In the genomic region with DNA sequence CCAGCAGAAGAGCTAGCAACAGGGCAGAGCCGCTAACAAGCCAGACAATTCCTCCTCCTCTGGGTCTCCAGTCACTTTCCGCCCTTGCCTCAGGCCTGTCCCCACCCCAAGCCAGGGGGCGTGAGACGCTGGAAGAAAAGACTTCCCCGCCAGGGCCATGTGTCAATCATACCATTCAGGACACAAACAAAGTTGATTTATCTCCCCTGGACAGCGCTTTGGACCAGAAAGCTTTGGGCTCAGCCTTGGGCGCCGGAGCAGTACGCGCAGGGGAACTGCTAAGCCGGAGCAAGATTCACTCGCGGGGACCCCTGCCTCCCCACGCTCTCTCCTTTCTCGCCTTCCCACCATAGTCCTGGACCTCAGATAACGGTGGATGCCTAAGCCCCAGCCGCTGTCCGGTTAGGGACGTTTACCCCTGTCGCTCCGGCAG, we compare ENCODE assay signal across 8 cellular contexts. TPM values are rescaled to one million over a fixed set of nuclear protein-coding genes. Genes with fewer than 3 reads are reported as not detected.
A peak's percentile ranks its signal among the peaks of the same experiment; 100 is the strongest.
DNase-seq lines count a peak whose midpoint lies in the region; ATAC-seq and TF ChIP-seq lines count a peak whose summit lies in the region.

No MANE protein-coding gene starts in this region.

- peaks cover 30% of the 10 kb centered on the region for H3K9me3 Mint-ChIP-seq in nephron progenitor cell

- H2AFZ ChIP-seq in fibroblast of lung (ENCODE audit: low read length), result peak overlapping the region; percentile 34

- peaks cover 5% of the 10 kb centered on the region for H3K27me3 ChIP-seq in Panc1 (ENCODE audit: control insufficient read depth, insufficient read depth, low read length)
- no peaks in the 10 kb centered on the region for H3K27me3 ChIP-seq in fibroblast of lung (ENCODE audit: control insufficient read depth, insufficient read depth, low read length)

- H3K27me3 Mint-ChIP-seq in nephron progenitor cell (ENCODE audit: low read depth, poor library complexity), result peaks cover 30% of the 10 kb centered on the region

- H3K4me2 ChIP-seq in fibroblast of lung (ENCODE audit: extremely low read depth, insufficient read depth, low read length), result peak overlapping the region; percentile 39

- no peak overlapping the region for H3K9ac ChIP-seq in fibroblast of lung (ENCODE audit: insufficient read depth, low read length)

- intact Hi-C loops in Panc1 (cut with micrococcal nuclease; ENCODE audit: unreplicated experiment), result no loop called here

- H3K4me3 Mint-ChIP-seq in nephron progenitor cell, result peak overlapping the region; percentile 80

- H3K36me3 Mint-ChIP-seq in nephron progenitor cell (ENCODE audit: low read depth), result peaks cover 16% of the 10 kb centered on the region

- no TSS peak for BruUV-seq in Panc1 (replicated peaks; lab: Mats Ljungman, UMichigan)

- peak; percentile 36 for DNase-seq in AG20443 (ENCODE audit: low spot score)
- no peak for DNase-seq in Panc1 (ENCODE audit: low read depth, low spot score)
- peak in 1 of 2 donors; percentile 6 for DNase-seq in fibroblast of lung (ENCODE audit: low read depth in 2 of 2)
- peak; percentile 33 for DNase-seq in nephron progenitor cell
- no peak for DNase-seq in DMS 273 (lab: John Stamatoyannopoulos, UW; ENCODE audit: unreplicated experiment)
- DNase-seq in OCI-M1 (lab: John Stamatoyannopoulos, UW), result no peak
- no peak for DNase-seq in kidney tubule cell (ENCODE audit: low spot score)
- DNase-seq in GM19238 (ENCODE audit: insufficient read length, low spot score), result no peak

- H3K9me3 ChIP-seq in Panc1 (ENCODE audit: control insufficient read depth, insufficient read depth, low read depth, low read length) (no peaks in the 10 kb centered on the region), fibroblast of lung (ENCODE audit: control insufficient read depth, insufficient read depth, low read depth, low read length) (no peaks in the 10 kb centered on the region)

- TF ChIP-seq CTCF in Panc1 (IDR thresholded peaks at IDR 0.05) (no peak), fibroblast of lung (conservative IDR thresholded peaks at IDR 0.05 in 1 of 2, IDR thresholded peaks at IDR 0.05 in 1 of 2; ENCODE audit: low read depth in 1 of 2, low read length in 2 of 2) (no peak), nephron progenitor cell (IDR thresholded peaks at IDR 0.05) (no peak)

- no peak overlapping the region for H3K27ac ChIP-seq in Panc1 (ENCODE audit: low read length)
- H3K27ac ChIP-seq in fibroblast of lung (ENCODE audit: insufficient read depth, low read length), result no peak overlapping the region

- peaks cover 28% of the 10 kb centered on the region for H3K4me1 Mint-ChIP-seq in nephron progenitor cell

- POLR2A ChIA-PET in Panc1 (lab: Charles Lee), result no interaction called here

- H3K36me3 ChIP-seq in Panc1 (ENCODE audit: control insufficient read depth, insufficient read depth, low read length) (no peaks in the 10 kb centered on the region), fibroblast of lung (ENCODE audit: control insufficient read depth, insufficient read depth, low read length) (no peaks in the 10 kb centered on the region)

- H4K20me1 ChIP-seq in fibroblast of lung (ENCODE audit: control insufficient read depth, extremely low read depth, insufficient read depth, low read length), result no peaks in the 10 kb centered on the region

- H3K79me2 ChIP-seq in fibroblast of lung (ENCODE audit: control insufficient read depth, insufficient read depth, low read length), result no peaks in the 10 kb centered on the region

- in situ Hi-C loops in Panc1 (cut with HindIII; ENCODE audit: low pct_unique_long_range_greater_than_20kb, low sequenced_read_pairs), result no loop called here

- H3K4me3 ChIP-seq in Panc1 (ENCODE audit: low read depth in 2 of 2, low read length in 2 of 2), result peak overlapping the region; percentile 37 to 47
- H3K4me3 ChIP-seq in fibroblast of lung (replicated peaks in 1 of 4; ENCODE audit: control extremely low read depth in 1 of 4, insufficient read depth in 1 of 4, low read depth in 3 of 4, low read length in 4 of 4), result peak overlapping the region; percentile 25 to 69 (median 42)

- peak; percentile 58 for ATAC-seq in Panc1

- no peaks in the 10 kb centered on the region for H3K4me1 ChIP-seq in Panc1 (ENCODE audit: control insufficient read depth, insufficient read depth, low read length)
- no peaks in the 10 kb centered on the region for H3K4me1 ChIP-seq in fibroblast of lung (ENCODE audit: control insufficient read depth, extremely low read depth, insufficient read depth, low read length)

- H3K27ac Mint-ChIP-seq in nephron progenitor cell, result no peak overlapping the region

- CTCF ChIA-PET in Panc1 (lab: Charles Lee), result no interaction called here

RNA-seq across cellular contexts. Expression of gene LRRC2, which starts 0.5 kb away (rescaled TPM):
- total RNA-seq in Panc1 (2021; ENCODE audit: unreplicated experiment) (not detected), fibroblast of lung (0.77 and 3.8 TPM in 2 replicates)
- not detected for polyA plus RNA-seq in Panc1 (2012; ENCODE audit: insufficient read length)
- polyA plus RNA-seq in fibroblast of lung, result 0.27 and 6.0 TPM in 2 replicates
- 0.10 and 3.8 TPM in 2 replicates for polyA plus RNA-seq in fibroblast of lung (2012)
- 0.07 and 1.6 TPM in 2 replicates for polyA minus RNA-seq in fibroblast of lung (ENCODE audit: low replicate concordance)

RNA-seq across cellular contexts. Expression of gene FAM240A, which starts 46.7 kb away (rescaled TPM):
- total RNA-seq in Panc1 (2021; ENCODE audit: unreplicated experiment), result not detected
- polyA plus RNA-seq in Panc1 (2012; ENCODE audit: insufficient read length), result not detected
- not detected in 2 replicates for total RNA-seq in fibroblast of lung
- not detected in 2 replicates for polyA plus RNA-seq in fibroblast of lung
- not detected in 2 replicates for polyA plus RNA-seq in fibroblast of lung (2012)
- polyA minus RNA-seq in fibroblast of lung (ENCODE audit: low replicate concordance), result not detected in 2 replicates

Comparison
In these comparisons a context has a peak if more than half of its experiments do, and no peak if none do; other contexts are left out.
1. DNase-seq: peak in AG20443 (single experiment) and nephron progenitor cell (single experiment); none in Panc1 (single experiment), DMS 273 (single experiment), OCI-M1 (single experiment), kidney tubule cell (single experiment) and GM19238 (single experiment).